ENCODE assay signal across 8 cellular contexts in the genomic region with DNA sequence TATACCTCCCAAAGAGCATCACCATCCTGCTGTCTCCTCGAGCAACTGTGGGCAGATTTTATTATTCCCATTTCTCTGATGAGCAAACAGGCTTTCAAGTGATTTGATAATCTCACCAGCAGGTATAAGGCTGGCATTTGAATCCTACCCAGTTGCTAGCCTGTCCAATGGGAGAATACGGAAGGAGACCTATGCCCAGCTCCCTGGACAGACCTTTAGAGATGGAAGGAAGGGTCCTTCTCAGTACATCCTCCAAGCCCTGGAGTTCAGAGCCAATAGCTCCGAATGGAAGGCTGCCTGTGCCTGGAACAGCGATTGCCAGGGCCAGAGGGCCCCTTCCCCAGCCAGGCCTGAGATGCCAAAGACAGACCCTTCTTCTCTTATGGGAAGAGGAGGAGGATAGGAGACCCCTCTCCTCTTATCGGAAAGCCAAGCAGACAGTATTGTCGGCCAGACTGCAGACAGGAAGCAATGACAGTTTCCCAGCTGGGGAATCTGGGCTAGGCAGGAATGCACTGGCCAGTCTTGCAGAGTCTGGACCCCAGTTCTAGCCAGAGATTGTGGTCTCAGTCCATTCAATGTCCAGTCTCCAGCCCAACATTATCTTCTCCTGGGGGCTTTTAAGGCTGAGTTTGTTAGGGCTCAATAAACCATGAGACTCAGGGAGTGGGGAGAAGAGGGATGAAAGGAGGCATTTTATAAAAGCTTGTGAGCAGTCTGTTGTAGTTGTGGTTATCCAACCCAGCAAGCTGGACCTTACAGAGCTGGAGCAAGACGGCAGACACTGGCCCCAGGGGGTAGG. TPM values are rescaled to one million over a fixed set of nuclear protein-coding genes. Genes with fewer than 3 reads are reported as not detected.
DNase-seq lines count a peak whose midpoint lies in the region; ATAC-seq and TF ChIP-seq lines count a peak whose summit lies in the region.

No MANE protein-coding gene starts in this region.

- peaks cover 4 to 18% of the 10 kb centered on the region in 2 donors for H3K4me1 ChIP-seq in breast epithelium
- H3K4me1 ChIP-seq in upper lobe of left lung: peaks cover 62 to 72% (median 64%) of the 10 kb centered on the region in 4 donors

- WGBS in upper lobe of left lung, 2 donors: 41 to 46% methylated on average over 5 to 7 of the region's 7 CpGs

- H3K4me1 Mint-ChIP-seq in activated naive CD4-positive, alpha-beta T cell treated with anti-CD3 and anti-CD28 coated beads for 36 hours (ENCODE audit: low read depth): peaks cover 69% of the 10 kb centered on the region

- H3K27ac ChIP-seq in breast epithelium (peak overlapping the region; percentile 88 to 92), upper lobe of left lung (peak overlapping the region; percentile 77 to 84 (median 78))

- no peak overlapping the region for H3K27ac Mint-ChIP-seq in activated naive CD4-positive, alpha-beta T cell treated with anti-CD3 and anti-CD28 coated beads for 36 hours

- no peak for DNase-seq in activated naive CD4-positive, alpha-beta T cell treated with anti-CD3 and anti-CD28 coated beads for 36 hours
- DNase-seq in activated naive CD4-positive, alpha-beta T cell treated with anti-CD3 and anti-CD28 coated beads, Interleukin-2, amount 50 U/mL, for 16 hours: no peak
- DNase-seq in breast epithelium (ENCODE audit: low spot score in 2 of 2): no peak
- peak; percentile 60 to 74 for DNase-seq in lung microvascular endothelial cell (ENCODE audit: low read depth in 2 of 2)
- no peak for DNase-seq in upper lobe of left lung
- no peak for DNase-seq in putamen (ENCODE audit: low spot score)
- DNase-seq in NCI-H146 treated with DMSO at 0.1 percent for 48 hours (lab: John Stamatoyannopoulos, UW; ENCODE audit: unreplicated experiment): no peak

- no peak for ATAC-seq in upper lobe of left lung (ENCODE audit: low FRiP score in 2 of 2)
- no peak for ATAC-seq in GM18868 (IDR thresholded peaks at IDR 0.05; ENCODE audit: unreplicated experiment)

- no peak for TF ChIP-seq CTCF in breast epithelium (IDR thresholded peaks at IDR 0.05)
- TF ChIP-seq CTCF in upper lobe of left lung (IDR thresholded peaks at IDR 0.05): no peak

- no peaks in the 10 kb centered on the region for H3K36me3 ChIP-seq in breast epithelium
- no peaks in the 10 kb centered on the region for H3K36me3 ChIP-seq in upper lobe of left lung

- CTCF ChIA-PET in activated naive CD4-positive, alpha-beta T cell treated with anti-CD3 and anti-CD28 coated beads for 36 hours (lab: Charles Lee): interaction anchor here (0.5 to 2.6 kb wide), 4 partner anchors 26 to 180 kb away, joined by 3 to 10 read pairs (median 8); no protein-coding TSS in a partner anchor

- no peak for TF ChIP-seq EP300 in upper lobe of left lung (IDR thresholded peaks at IDR 0.05)

- H3K9me3 ChIP-seq in breast epithelium: no peaks in the 10 kb centered on the region
- no peaks in the 10 kb centered on the region for H3K9me3 ChIP-seq in upper lobe of left lung

- H3K36me3 Mint-ChIP-seq in activated naive CD4-positive, alpha-beta T cell treated with anti-CD3 and anti-CD28 coated beads for 36 hours (ENCODE audit: low read depth): peaks cover 4% of the 10 kb centered on the region

- peak overlapping the region; percentile 91 for H3K4me3 Mint-ChIP-seq in activated naive CD4-positive, alpha-beta T cell treated with anti-CD3 and anti-CD28 coated beads for 36 hours

- H3K4me3 ChIP-seq in breast epithelium (peak overlapping the region; percentile 71 to 84 (median 76)), upper lobe of left lung (peak overlapping the region; percentile 32 to 95 (median 88))

- H3K27me3 Mint-ChIP-seq in activated naive CD4-positive, alpha-beta T cell treated with anti-CD3 and anti-CD28 coated beads for 36 hours (ENCODE audit: low read depth): no peaks in the 10 kb centered on the region

- TF ChIP-seq POLR2A in breast epithelium (IDR thresholded peaks at IDR 0.05): no peak
- TF ChIP-seq POLR2A in upper lobe of left lung (IDR thresholded peaks at IDR 0.05): no peak

- H3K9me3 Mint-ChIP-seq in activated naive CD4-positive, alpha-beta T cell treated with anti-CD3 and anti-CD28 coated beads for 36 hours: no peaks in the 10 kb centered on the region

- intact Hi-C loops in activated naive CD4-positive, alpha-beta T cell treated with anti-CD3 and anti-CD28 coated beads for 36 hours (cut with micrococcal nuclease): loop anchor here (5.0 kb wide), 5 partner anchors 288 to 1517 kb away; partner anchors contain the start of gene RCC2
- intact Hi-C loops in breast epithelium (cut with DNase I; ENCODE audit: low total_unique reads): loop anchor here (5.0 kb wide), 1 partner anchor 47 kb away; no protein-coding TSS in a partner anchor

- H3K27me3 ChIP-seq in breast epithelium (no peaks in the 10 kb centered on the region), upper lobe of left lung (no peaks in the 10 kb centered on the region)

RNA-seq across cellular contexts. Expression of gene IFFO2, which starts 2.0 kb away (rescaled TPM):
- total RNA-seq in activated naive CD4-positive, alpha-beta T cell treated with anti-CD3 and anti-CD28 coated beads for 36 hours: 10 to 100 TPM; 24.9 to 27.0 TPM
- 10 to 100 TPM in 2 of 3 donors, 1 to 10 TPM in 1; 5.8 to 35.3 (median 34.4) TPM for total RNA-seq in breast epithelium
- 4.6 and 7.4 TPM in 2 replicates for total RNA-seq in lung microvascular endothelial cell
- 10 to 100 TPM in 3 of 6 donors, 1 to 10 TPM in 3; 9.2 to 19.3 (median 11.0) TPM for total RNA-seq in upper lobe of left lung

RNA-seq across cellular contexts. Expression of gene ALDH4A1, which starts 52.1 kb away (rescaled TPM):
- total RNA-seq in activated naive CD4-positive, alpha-beta T cell treated with anti-CD3 and anti-CD28 coated beads for 36 hours: 10 to 100 TPM; 11.6 to 12.5 TPM
- 10 to 100 TPM; 15.7 to 81.0 (median 23.7) TPM for total RNA-seq in breast epithelium
- 11.8 and 14.7 TPM in 2 replicates for total RNA-seq in lung microvascular endothelial cell
- 10 to 100 TPM in 5 of 6 donors, 1 to 10 TPM in 1; 5.7 to 13.4 (median 11.5) TPM for total RNA-seq in upper lobe of left lung

Comparison
In these comparisons a context has a peak if more than half of its experiments do, and no peak if none do; other contexts are left out.
1. DNase-seq: peak in lung microvascular endothelial cell (2 of 2); none in activated naive CD4-positive, alpha-beta T cell treated with anti-CD3 and anti-CD28 coated beads for 36 hours (single experiment), activated naive CD4-positive, alpha-beta T cell treated with anti-CD3 and anti-CD28 coated beads, Interleukin-2, amount 50 U/mL, for 16 hours (single experiment), breast epithelium (0 of 2), upper lobe of left lung (0 of 2), putamen (single experiment) and NCI-H146 treated with DMSO at 0.1 percent for 48 hours (single experiment).